In the genomic region with DNA sequence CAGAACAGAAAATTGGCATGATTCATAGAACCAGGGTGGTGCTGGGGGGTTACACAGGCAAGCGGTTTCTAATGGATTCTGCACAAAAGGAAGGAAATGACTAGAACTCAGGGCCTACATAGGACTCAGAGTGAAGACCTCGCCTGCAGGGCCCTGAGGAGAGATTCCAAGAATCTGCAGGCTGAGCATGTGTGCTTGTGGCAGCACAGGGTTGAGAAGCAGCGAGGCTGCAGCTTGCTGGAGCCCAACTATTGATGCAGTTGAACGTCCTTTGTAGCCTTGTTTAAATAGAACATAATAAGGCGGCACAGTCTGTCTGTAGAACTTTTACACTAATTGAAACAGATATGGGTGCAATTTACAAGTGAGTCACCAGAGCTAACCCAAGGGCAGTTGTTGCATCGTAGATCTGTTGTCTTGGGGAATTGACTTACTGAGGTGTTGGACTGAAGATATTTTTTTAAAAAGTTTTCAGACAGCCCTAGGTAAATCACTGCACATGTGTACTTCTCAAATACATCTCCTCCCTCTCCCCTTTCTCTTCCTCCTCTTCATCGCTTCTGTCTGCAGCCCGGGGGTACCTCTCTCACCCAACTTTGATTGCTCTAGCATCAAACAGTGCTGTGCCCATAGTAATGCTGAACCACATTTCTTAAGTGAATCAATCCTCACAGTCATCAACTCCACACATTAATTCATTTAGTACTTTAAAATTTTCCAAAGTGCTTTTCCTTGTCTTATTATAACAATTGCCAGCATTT, we compare ENCODE assay signal across 1 cellular context.
TF ChIP-seq lines count a peak whose summit lies in the region.

No MANE protein-coding gene starts in this region.

TF ChIP-seq in HepG2, 621 proteins besides CTCF, POLR2A, EP300 and RAD21:
- TF ChIP-seq, protein P1, sequence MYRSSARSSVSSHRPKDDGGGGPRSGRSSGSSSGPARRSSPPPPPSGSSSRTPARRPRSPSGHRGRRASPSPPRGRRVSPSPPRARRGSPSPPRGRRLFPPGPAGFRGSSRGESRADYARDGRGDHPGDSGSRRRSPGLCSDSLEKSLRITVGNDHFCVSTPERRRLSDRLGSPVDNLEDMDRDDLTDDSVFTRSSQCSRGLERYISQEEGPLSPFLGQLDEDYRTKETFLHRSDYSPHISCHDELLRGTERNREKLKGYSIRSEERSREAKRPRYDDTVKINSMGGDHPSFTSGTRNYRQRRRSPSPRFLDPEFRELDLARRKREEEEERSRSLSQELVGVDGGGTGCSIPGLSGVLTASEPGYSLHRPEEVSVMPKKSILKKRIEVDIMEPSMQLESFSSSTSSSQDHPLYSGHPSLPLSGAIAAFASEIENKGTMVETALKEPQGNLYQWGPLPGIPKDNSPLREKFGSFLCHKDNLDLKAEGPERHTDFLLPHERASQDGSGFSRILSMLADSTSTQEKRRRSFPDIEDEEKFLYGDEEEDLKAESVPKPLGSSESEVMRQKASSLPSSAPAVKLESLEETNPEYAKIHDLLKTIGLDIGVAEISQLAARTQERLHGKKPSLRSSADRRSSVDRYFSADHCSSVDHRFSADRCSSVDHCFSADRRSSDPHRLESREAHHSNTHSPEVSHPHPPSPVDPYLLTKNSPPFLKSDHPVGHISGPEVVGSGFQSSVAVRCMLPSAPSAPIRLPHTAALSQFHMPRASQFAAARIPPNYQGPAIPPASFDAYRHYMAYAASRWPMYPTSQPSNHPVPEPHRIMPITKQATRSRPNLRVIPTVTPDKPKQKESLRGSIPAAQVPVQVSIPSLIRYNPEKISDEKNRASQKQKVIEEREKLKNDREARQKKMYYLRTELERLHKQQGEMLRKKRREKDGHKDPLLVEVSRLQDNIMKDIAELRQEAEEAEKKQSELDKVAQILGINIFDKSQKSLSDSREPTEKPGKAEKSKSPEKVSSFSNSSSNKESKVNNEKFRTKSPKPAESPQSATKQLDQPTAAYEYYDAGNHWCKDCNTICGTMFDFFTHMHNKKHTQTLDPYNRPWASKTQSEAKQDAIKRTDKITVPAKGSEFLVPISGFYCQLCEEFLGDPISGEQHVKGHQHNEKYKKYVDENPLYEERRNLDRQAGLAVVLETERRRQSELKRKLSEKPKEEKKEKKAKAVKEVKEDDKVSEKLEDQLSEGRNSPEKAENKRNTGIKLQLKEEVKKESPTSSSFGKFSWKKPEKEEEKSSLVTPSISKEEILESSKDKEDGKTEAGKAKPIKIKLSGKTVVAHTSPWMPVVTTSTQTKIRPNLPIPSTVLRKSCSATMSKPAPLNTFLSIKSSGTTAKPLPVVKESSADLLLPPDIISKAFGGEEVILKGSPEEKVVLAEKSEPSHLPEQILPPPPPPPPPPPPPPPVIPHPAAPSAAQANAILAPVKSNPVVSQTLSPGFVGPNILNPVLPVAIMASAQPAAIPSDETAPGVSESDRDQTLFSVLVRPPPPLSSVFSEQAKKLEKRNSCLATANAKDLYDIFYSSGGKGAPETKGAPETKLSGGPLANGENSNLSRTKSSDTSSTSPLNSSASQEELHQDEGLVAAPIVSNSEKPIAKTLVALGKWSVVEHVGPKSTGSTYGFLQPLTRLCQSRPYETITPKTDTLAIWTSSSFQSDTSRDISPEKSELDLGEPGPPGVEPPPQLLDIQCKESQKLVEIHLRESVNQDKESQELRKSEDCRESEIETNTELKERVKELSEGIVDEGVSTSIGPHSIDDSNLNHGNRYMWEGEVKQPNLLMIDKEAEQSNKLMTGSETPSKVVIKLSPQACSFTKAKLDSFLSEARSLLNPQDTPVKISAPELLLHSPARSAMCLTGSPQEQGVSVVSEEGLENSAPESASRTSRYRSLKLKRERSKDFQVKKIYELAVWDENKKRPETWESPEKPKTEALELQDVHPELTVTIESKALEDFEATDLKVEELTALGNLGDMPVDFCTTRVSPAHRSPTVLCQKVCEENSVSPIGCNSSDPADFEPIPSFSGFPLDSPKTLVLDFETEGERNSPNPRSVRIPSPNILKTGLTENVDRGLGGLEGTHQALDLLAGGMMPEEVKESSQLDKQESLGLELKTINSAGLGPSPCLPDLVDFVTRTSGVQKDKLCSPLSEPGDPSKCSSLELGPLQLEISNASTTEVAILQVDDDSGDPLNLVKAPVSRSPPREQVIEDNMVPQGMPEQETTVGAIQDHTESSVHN (CRISPR knock-in tag; IDR thresholded peaks at IDR 0.05): no peak
- TF ChIP-seq EHMT2 (IDR thresholded peaks at IDR 0.05; ENCODE audit: borderline replicate concordance, low read depth, low read length) (no peak), ZNF589 (CRISPR knock-in tag; conservative IDR thresholded peaks at IDR 0.05) (no peak)
